Comparison of ENCODE assay signal across 1 cellular context in genomic region chr11:68903631-68904457, GRCh38.
TF ChIP-seq lines count a peak whose summit lies in the region.

Gene IGHMBP2 (plus strand): TSS chr11:68903891. CDS start chr11:68903953, 62 bp downstream.
Gene MRPL21 (minus strand): TSS chr11:68903832. CDS start chr11:68903810, 22 bp downstream.

TF ChIP-seq in H1, 55 proteins besides CTCF, POLR2A, EP300 and RAD21:
- TF ChIP-seq CREB1 (IDR thresholded peaks at IDR 0.05), result peak; percentile 98
- TF ChIP-seq NRF1 (IDR thresholded peaks at IDR 0.05; ENCODE audit: low read depth, low read length), result no peak
- TF ChIP-seq CTBP2 (IDR thresholded peaks at IDR 0.05; ENCODE audit: borderline replicate concordance, insufficient read depth, insufficient read length, low read length), result peak; percentile 32
- TF ChIP-seq MAFK (IDR thresholded peaks at IDR 0.05; ENCODE audit: low read depth, low read length), result peak; percentile 1; the same call in 1 of the 2 replicates
- TF ChIP-seq EZH2 (IDR thresholded peaks at IDR 0.05; ENCODE audit: low read depth, low read length, severe bottlenecking), result no peak
- peak in 1 of 2 experiments; percentile 74; a peak in 1 of 4 replicates for TF ChIP-seq HDAC2 (IDR thresholded peaks at IDR 0.05; ENCODE audit: borderline replicate concordance in 1 of 2, low read depth in 2 of 2, low read length in 2 of 2)
- peak; percentile 49; the same call in 1 of the 2 replicates for TF ChIP-seq EGR1 (IDR thresholded peaks at IDR 0.05; ENCODE audit: borderline replicate concordance, low read depth, low read length)
- TF ChIP-seq JUN (IDR thresholded peaks at IDR 0.05; ENCODE audit: low read depth, low read length), result 0 out of 2 replicates have a peak, but pooled peaks have one; percentile 25
- TF ChIP-seq SP1 (IDR thresholded peaks at IDR 0.05; ENCODE audit: low read depth, low read length), result 0 out of 2 replicates have a peak, but pooled peaks have one; percentile 42
- peak; percentile 93 for TF ChIP-seq MAX (IDR thresholded peaks at IDR 0.05)
- peak; percentile 97 for TF ChIP-seq TAF1 (IDR thresholded peaks at IDR 0.05; ENCODE audit: low read depth, low read length)
- peak; percentile 94 for TF ChIP-seq YY1 (IDR thresholded peaks at IDR 0.05; ENCODE audit: low read depth, low read length)
- no peak for TF ChIP-seq BCL11A (IDR thresholded peaks at IDR 0.05; ENCODE audit: low read depth in 2 of 2, low read length in 2 of 2)
- TF ChIP-seq RNF2 (IDR thresholded peaks at IDR 0.05; ENCODE audit: borderline replicate concordance, low read depth, low read length, missing control alignments, poor library complexity, severe bottlenecking), result no peak
- TF ChIP-seq GTF2F1 (IDR thresholded peaks at IDR 0.05; ENCODE audit: borderline replicate concordance, low read depth, low read length), result peak; percentile 67; the same call in 1 of the 2 replicates
- 0 out of 2 replicates have a peak, but pooled peaks have one; percentile 47 for TF ChIP-seq SP4 (IDR thresholded peaks at IDR 0.05; ENCODE audit: low read length)
- no peak for TF ChIP-seq SUZ12 (IDR thresholded peaks at IDR 0.05; ENCODE audit: low read length)
- TF ChIP-seq TBP (IDR thresholded peaks at IDR 0.05; ENCODE audit: low read depth, low read length), result peak; percentile 93
- TF ChIP-seq CHD1 (IDR thresholded peaks at IDR 0.05; ENCODE audit: low read depth, low read length), result no peak
- TF ChIP-seq CHD7 (IDR thresholded peaks at IDR 0.05; ENCODE audit: insufficient replicate concordance, low read length), result no peak
- TF ChIP-seq ZNF274 (IDR thresholded peaks at IDR 0.05; ENCODE audit: borderline replicate concordance, extremely low read depth, low read length), result no peak
- TF ChIP-seq SRF (IDR thresholded peaks at IDR 0.05; ENCODE audit: low read depth, low read length), result peak; percentile 71
- TF ChIP-seq CBX8 (IDR thresholded peaks at IDR 0.05; ENCODE audit: borderline replicate concordance, low read depth, low read length), result no peak
- TF ChIP-seq RFX5 (IDR thresholded peaks at IDR 0.05; ENCODE audit: borderline replicate concordance, low read depth, low read length), result no peak
- TF ChIP-seq NANOG (IDR thresholded peaks at IDR 0.05; ENCODE audit: insufficient read depth, low read depth, low read length, poor library complexity, severe bottlenecking), result peak; percentile 61
- TF ChIP-seq KDM1A (IDR thresholded peaks at IDR 0.05; ENCODE audit: borderline replicate concordance, low read length), result no peak
- peak; percentile 17; the same call in 1 of the 2 replicates for TF ChIP-seq CEBPB (IDR thresholded peaks at IDR 0.05; ENCODE audit: low read depth, low read length)
- TF ChIP-seq BRCA1 (IDR thresholded peaks at IDR 0.05; ENCODE audit: low read depth, low read length), result no peak; the same call in 1 of the 2 replicates
- peak; percentile 54 for TF ChIP-seq CHD2 (IDR thresholded peaks at IDR 0.05; ENCODE audit: low read length)
- no peak for TF ChIP-seq TCF12 (IDR thresholded peaks at IDR 0.05; ENCODE audit: low read depth, low read length)
- TF ChIP-seq POU5F1 (IDR thresholded peaks at IDR 0.05; ENCODE audit: low read depth, low read length), result 0 out of 2 replicates have a peak, but pooled peaks have one; percentile 12
- TF ChIP-seq SIRT6 (IDR thresholded peaks at IDR 0.05; ENCODE audit: low read length), result no peak
- TF ChIP-seq E2F6 (IDR thresholded peaks at IDR 0.05), result peak; percentile 84
- TF ChIP-seq CBX5 (IDR thresholded peaks at IDR 0.05; ENCODE audit: low read depth, low read length), result no peak
- TF ChIP-seq SIX5 (IDR thresholded peaks at IDR 0.05; ENCODE audit: low read depth, low read length), result peak; percentile 35; the same call in 1 of the 2 replicates
- 0 out of 2 replicates have a peak, but pooled peaks have one; percentile 45 for TF ChIP-seq JUND (IDR thresholded peaks at IDR 0.05; ENCODE audit: low read length)
- TF ChIP-seq, protein P1, sequence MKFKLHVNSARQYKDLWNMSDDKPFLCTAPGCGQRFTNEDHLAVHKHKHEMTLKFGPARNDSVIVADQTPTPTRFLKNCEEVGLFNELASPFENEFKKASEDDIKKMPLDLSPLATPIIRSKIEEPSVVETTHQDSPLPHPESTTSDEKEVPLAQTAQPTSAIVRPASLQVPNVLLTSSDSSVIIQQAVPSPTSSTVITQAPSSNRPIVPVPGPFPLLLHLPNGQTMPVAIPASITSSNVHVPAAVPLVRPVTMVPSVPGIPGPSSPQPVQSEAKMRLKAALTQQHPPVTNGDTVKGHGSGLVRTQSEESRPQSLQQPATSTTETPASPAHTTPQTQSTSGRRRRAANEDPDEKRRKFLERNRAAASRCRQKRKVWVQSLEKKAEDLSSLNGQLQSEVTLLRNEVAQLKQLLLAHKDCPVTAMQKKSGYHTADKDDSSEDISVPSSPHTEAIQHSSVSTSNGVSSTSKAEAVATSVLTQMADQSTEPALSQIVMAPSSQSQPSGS (IDR thresholded peaks at IDR 0.05; ENCODE audit: low read length), result no peak
- peak; percentile 96 for TF ChIP-seq ASH2L (IDR thresholded peaks at IDR 0.05; ENCODE audit: low read length)
- no peak for TF ChIP-seq TEAD4 (IDR thresholded peaks at IDR 0.05; ENCODE audit: low read depth, low read length)
- peak; percentile 72 to 94; a peak in 1 of 4 replicates for TF ChIP-seq SIN3A (conservative IDR thresholded peaks at IDR 0.05 in 1 of 2, IDR thresholded peaks at IDR 0.05 in 1 of 2; ENCODE audit: low read depth in 1 of 2, low read length in 2 of 2)
- TF ChIP-seq SAP30 (IDR thresholded peaks at IDR 0.05; ENCODE audit: insufficient read depth, insufficient replicate concordance, low read length), result peak; percentile 66
- TF ChIP-seq, protein P2, sequence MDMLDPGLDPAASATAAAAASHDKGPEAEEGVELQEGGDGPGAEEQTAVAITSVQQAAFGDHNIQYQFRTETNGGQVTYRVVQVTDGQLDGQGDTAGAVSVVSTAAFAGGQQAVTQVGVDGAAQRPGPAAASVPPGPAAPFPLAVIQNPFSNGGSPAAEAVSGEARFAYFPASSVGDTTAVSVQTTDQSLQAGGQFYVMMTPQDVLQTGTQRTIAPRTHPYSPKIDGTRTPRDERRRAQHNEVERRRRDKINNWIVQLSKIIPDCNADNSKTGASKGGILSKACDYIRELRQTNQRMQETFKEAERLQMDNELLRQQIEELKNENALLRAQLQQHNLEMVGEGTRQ (IDR thresholded peaks at IDR 0.05; ENCODE audit: low read length), result no peak
- TF ChIP-seq BACH1 (IDR thresholded peaks at IDR 0.05; ENCODE audit: low read length), result no peak
- peak; percentile 91 for TF ChIP-seq POLR2AphosphoS5 (IDR thresholded peaks at IDR 0.05; ENCODE audit: low read depth, low read length)
- no peak for TF ChIP-seq FOSL1 (IDR thresholded peaks at IDR 0.05; ENCODE audit: insufficient read depth, low read depth, low read length)
- peak; percentile 100 for TF ChIP-seq GABPA (IDR thresholded peaks at IDR 0.05; ENCODE audit: borderline replicate concordance, insufficient read depth, low read length)
- no peak for TF ChIP-seq HDAC6 (IDR thresholded peaks at IDR 0.05; ENCODE audit: low read depth, low read length)
- no peak for TF ChIP-seq ATF3 (IDR thresholded peaks at IDR 0.05; ENCODE audit: insufficient read depth, low read depth, low read length)
- TF ChIP-seq KDM4A (IDR thresholded peaks at IDR 0.05; ENCODE audit: low read depth, low read length, severe bottlenecking), result peak; percentile 89
- TF ChIP-seq RBBP5 (IDR thresholded peaks at IDR 0.05; ENCODE audit: borderline replicate concordance, low read depth, low read length), result peak; percentile 99
- peak; percentile 97 for TF ChIP-seq PHF8 (conservative IDR thresholded peaks at IDR 0.05; ENCODE audit: low read depth, low read length)
- TF ChIP-seq SP2 (IDR thresholded peaks at IDR 0.05; ENCODE audit: low read length), result no peak
- peak; percentile 97 for TF ChIP-seq KDM5A (IDR thresholded peaks at IDR 0.05; ENCODE audit: low read length)
- no peak for TF ChIP-seq RXRA (IDR thresholded peaks at IDR 0.05; ENCODE audit: insufficient read depth, low read depth, low read length)
- peak; percentile 89 for TF ChIP-seq TAF7 (optimal IDR thresholded peaks at IDR 0.05; ENCODE audit: borderline replicate concordance, low read depth, low read length)
